Comparison of ENCODE assay signal across 8 cellular contexts in genomic region chr7:95840953-95841950, GRCh38.
DNase-seq lines count a peak whose midpoint lies in the region; ATAC-seq lines count a peak whose summit lies in the region.

No MANE protein-coding gene starts in this region.

- H3K4me3 Mint-ChIP-seq in T-helper 17 cell = no peak overlapping the region

- H3K27ac Mint-ChIP-seq in T-helper 17 cell = peak overlapping the region; percentile 12

- H3K27me3 Mint-ChIP-seq in T-helper 17 cell = peaks cover 6% of the 10 kb centered on the region

- ATAC-seq in GM19395 (IDR thresholded peaks at IDR 0.05; ENCODE audit: unreplicated experiment) = peak; percentile 95
- peak; percentile 92 for ATAC-seq in HG03354 (IDR thresholded peaks at IDR 0.05; ENCODE audit: poor library complexity, severe bottlenecking, unreplicated experiment)
- no peak for ATAC-seq in T-helper 17 cell

- no peaks in the 10 kb centered on the region for H3K36me3 Mint-ChIP-seq in T-helper 17 cell (ENCODE audit: low read depth)

- no peaks in the 10 kb centered on the region for H3K9me3 ChIP-seq in T-helper 17 cell (ENCODE audit: control insufficient read depth, low read length, poor library complexity, severe bottlenecking)

- DNase-seq in DMS153 treated with DMSO at 0.1 percent for 48 hours (lab: John Stamatoyannopoulos, UW; ENCODE audit: unreplicated experiment) = peak; percentile 19
- no peak for DNase-seq in T-helper 17 cell
- no peak for DNase-seq in activated naive CD4-positive, alpha-beta T cell (lab: John Stamatoyannopoulos, UW)
- DNase-seq in NCI-H2196 treated with DMSO at 0.1 percent for 48 hours (lab: John Stamatoyannopoulos, UW; ENCODE audit: unreplicated experiment) = no peak
- DNase-seq in dedifferentiated amniotic fluid mesenchymal stem cell (ENCODE audit: extremely low spot score) = no peak
- no peak for DNase-seq in NK-92 (lab: John Stamatoyannopoulos, UW; ENCODE audit: unreplicated experiment)

- no peaks in the 10 kb centered on the region for H3K4me1 Mint-ChIP-seq in T-helper 17 cell
